8 cellular contexts compared by ENCODE assay signal in genomic region chr2:160493227-160494028, GRCh38. TPM values are rescaled to one million over a fixed set of nuclear protein-coding genes. Genes with fewer than 3 reads are reported as not detected.
A peak's percentile ranks its signal among the peaks of the same experiment; 100 is the strongest.
DNase-seq lines count a peak whose midpoint lies in the region; ATAC-seq, FAIRE-seq and TF ChIP-seq lines count a peak whose summit lies in the region.

Gene RBMS1, minus strand, starts transcription at chr2:160493807. Its CDS starts 444 bp downstream, at chr2:160493363.

- H3K27ac ChIP-seq in RWPE2 (ENCODE audit: poor library complexity, severe bottlenecking) (peak within 1 kb of the TSS; percentile 91), neutrophil (no peak within 1 kb of the TSS), thymus (ENCODE audit: low read depth) (peak within 1 kb of the TSS; percentile 95)

- ATAC-seq in HG03025 (IDR thresholded peaks at IDR 0.05; ENCODE audit: low FRiP score, unreplicated experiment) (peak; percentile 40), RWPE2 (ENCODE audit: low read depth) (peak; percentile 49), HG02884 (IDR thresholded peaks at IDR 0.05; ENCODE audit: unreplicated experiment) (no peak)

- H3K27me3 ChIP-seq in RWPE2 (ENCODE audit: insufficient read depth, poor library complexity, severe bottlenecking), result no peaks in the 10 kb centered on the region
- H3K27me3 ChIP-seq in neutrophil, result peaks cover 78% of the 10 kb centered on the region
- no peaks in the 10 kb centered on the region for H3K27me3 ChIP-seq in thymus (ENCODE audit: control insufficient read depth, insufficient read depth)

- DNase-seq in CMK (ENCODE audit: low read depth) (peak; percentile 2), RWPE2 (ENCODE audit: low spot score) (peak; percentile 67), frontal cortex (ENCODE audit: low spot score in 2 of 2) (peak; percentile 49 to 57)
- peak; percentile 50 for DNase-seq in activated naive CD4-positive, alpha-beta T cell treated with Interleukin-2 at 50 U/mL for 16 hours

- H3K36me3 ChIP-seq in RWPE2 (ENCODE audit: low read depth), result no peaks in the 10 kb centered on the region
- H3K36me3 ChIP-seq in neutrophil, result no peaks in the 10 kb centered on the region
- H3K36me3 ChIP-seq in thymus (ENCODE audit: control insufficient read depth, insufficient read depth), result no peaks in the 10 kb centered on the region

- WGBS in thymus, result 2% methylated on average over 66 of the region's 66 CpGs

- H3K4me3 ChIP-seq in RWPE2 (ENCODE audit: severe bottlenecking), result peak within 1 kb of the TSS; percentile 76
- peak within 1 kb of the TSS; percentile 67 to 81 for H3K4me3 ChIP-seq in neutrophil (ENCODE audit: low read depth in 1 of 2, low read length in 1 of 2)
- H3K4me3 ChIP-seq in thymus (ENCODE audit: low read length), result peak within 1 kb of the TSS; percentile 72

- H3K9me3 ChIP-seq in RWPE2 (ENCODE audit: severe bottlenecking) (no peaks in the 10 kb centered on the region), neutrophil (no peaks in the 10 kb centered on the region), thymus (ENCODE audit: control insufficient read depth) (no peaks in the 10 kb centered on the region)

- no peak for FAIRE-seq in frontal cortex (lab: Jason Lieb, UNC)

- peaks cover 26% of the 10 kb centered on the region for H3K4me1 ChIP-seq in RWPE2 (ENCODE audit: insufficient read depth, poor library complexity, severe bottlenecking)
- H3K4me1 ChIP-seq in neutrophil (ENCODE audit: control insufficient read depth in 1 of 2, insufficient read depth in 1 of 2, low read depth in 1 of 2, low read length in 1 of 2), result peaks cover 13 to 30% of the 10 kb centered on the region in 2 experiments
- no peaks in the 10 kb centered on the region for H3K4me1 ChIP-seq in thymus (ENCODE audit: control insufficient read depth, insufficient read depth, low read length)

- no peak for TF ChIP-seq CTCF in RWPE2 (IDR thresholded peaks at IDR 0.05; ENCODE audit: poor library complexity, severe bottlenecking)
- no peak for TF ChIP-seq CTCF in neutrophil (IDR thresholded peaks at IDR 0.05)

RNA-seq across cellular contexts. Expression of gene RBMS1, which starts in this region (rescaled TPM):
- total RNA-seq in frontal cortex, result 10.2 TPM
- 53.7 TPM for polyA plus RNA-seq in thymus

Comparison
In these comparisons a context has a peak if more than half of its experiments do, and no peak if none do; other contexts are left out.
1. DNase-seq: peak in every context shown above with its lines; median percentile 67 in RWPE2; 53 in frontal cortex; 50 in activated naive CD4-positive, alpha-beta T cell treated with Interleukin-2 at 50 U/mL for 16 hours; 2 in CMK.